In the genomic region with DNA sequence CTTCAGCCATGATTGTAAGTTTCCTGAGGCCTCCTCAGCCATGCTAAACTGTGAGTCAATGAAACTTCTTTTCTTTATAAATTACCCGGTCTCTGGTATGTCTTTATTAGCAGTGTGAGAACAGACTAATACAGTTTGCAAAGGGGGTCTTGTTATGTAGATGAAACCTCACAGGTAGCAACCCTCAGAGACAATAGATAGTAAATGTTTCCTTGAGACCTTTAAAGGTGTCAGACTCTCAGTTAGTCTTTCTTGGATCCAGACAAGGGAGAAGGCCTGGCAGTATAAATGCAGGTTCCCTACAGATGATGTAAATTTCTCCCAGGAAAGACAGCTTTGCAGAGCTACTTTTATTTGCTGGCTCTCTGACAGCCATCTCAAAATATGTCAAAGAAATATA, we compare ENCODE assay signal across 1 cellular context.
TF ChIP-seq lines count a peak whose summit lies in the region.

No MANE protein-coding gene starts in this region.

TF ChIP-seq in H1, 55 proteins besides CTCF, POLR2A, EP300 and RAD21 (continued from another document):
- TF ChIP-seq SRF (IDR thresholded peaks at IDR 0.05; ENCODE audit: low read depth, low read length) = no peak
- no peak for TF ChIP-seq RBBP5 (IDR thresholded peaks at IDR 0.05; ENCODE audit: borderline replicate concordance, low read depth, low read length)
- TF ChIP-seq CEBPB (IDR thresholded peaks at IDR 0.05; ENCODE audit: low read depth, low read length) = no peak
- TF ChIP-seq BCL11A (IDR thresholded peaks at IDR 0.05; ENCODE audit: low read depth in 2 of 2, low read length in 2 of 2) = no peak
